ENCODE assay signal across 16 cellular contexts in genomic region chr10:77309103-77310013, GRCh38.
DNase-seq lines count a peak whose midpoint lies in the region; TF ChIP-seq lines count a peak whose summit lies in the region.
"Had no signal": no experiment of that assay in that cellular context is flagged by ENCODE, and none has a peak within 500 bp of the region (broad histone marks: within the 10 kb centered on the region; RNA-seq: fewer than 3 reads in every experiment).

No MANE protein-coding gene starts in this region.

- no peak overlapping the region for H2AFZ ChIP-seq in trophoblast cell (ENCODE audit: insufficient read depth, low read length, poor library complexity)
- H2AFZ ChIP-seq: PC-9 had no signal

- 69 to 79% methylated on average over 8 of the region's 8 CpGs for WGBS in sigmoid colon, 2 donors
- WGBS in trophoblast cell (ENCODE audit: extremely low coverage, insufficient coverage, insufficient read length) = no CpG with 5 or more reads among the region's 8 CpGs
- WGBS in adrenal gland, 4 donors = 82 to 88% (median 86%) methylated on average over 8 of the region's 8 CpGs

- no peak overlapping the region for H3K4me2 ChIP-seq in trophoblast cell (ENCODE audit: low read length)
- H3K4me2 ChIP-seq: KMS-11, PC-9 had no signal

- peak in 2 of 4 donors; percentile 28 to 59 for TF ChIP-seq EP300 in sigmoid colon (IDR thresholded peaks at IDR 0.05)

- H3K9me3 ChIP-seq in ascending aorta (no peaks in the 10 kb centered on the region), sigmoid colon (no peaks in the 10 kb centered on the region), uterus (no peaks in the 10 kb centered on the region), trophoblast cell (ENCODE audit: insufficient read depth, low read depth, low read length) (peaks cover 6% of the 10 kb centered on the region), adrenal gland (replicated peaks in 1 of 3) (no peaks in the 10 kb centered on the region)
- H3K9me3 ChIP-seq: Caco-2, SJSA1 had no signal

- H3K36me3 ChIP-seq in ascending aorta (no peaks in the 10 kb centered on the region), sigmoid colon (no peaks in the 10 kb centered on the region), uterus (no peaks in the 10 kb centered on the region), trophoblast cell (ENCODE audit: control insufficient read depth in 1 of 2, insufficient read depth in 2 of 2, low read length in 2 of 2) (no peaks in the 10 kb centered on the region), adrenal gland (replicated peaks in 1 of 2) (no peaks in the 10 kb centered on the region)
- H3K36me3 ChIP-seq: SJSA1 had no signal

- no peak for DNase-seq in ascending aorta (ENCODE audit: low spot score in 2 of 2)
- DNase-seq in head of caudate nucleus = peak in 30 of 42 donors; percentile 14 to 74 (median 34)
- no peak for DNase-seq in sigmoid colon
- peak in 1 of 2 donors; percentile 39 for DNase-seq in uterus
- no peak for DNase-seq in trophoblast cell
- no peak for DNase-seq in adrenal gland
- DNase-seq in SK-N-DZ (ENCODE audit: low spot score) = no peak
- DNase-seq: Caco-2; CD8-positive, alpha-beta T cell; MM.1S; NCI-H2029; NCI-H526 treated with DMSO at 0.1 percent for 48 hours; PC-9 had no signal

- no peak overlapping the region for H3K14ac ChIP-seq in trophoblast cell (ENCODE audit: low read length)

- no peak overlapping the region for H3K23ac ChIP-seq in trophoblast cell (ENCODE audit: low read length)

- H3K18ac ChIP-seq in trophoblast cell (ENCODE audit: low read length) = no peak overlapping the region

- H4K12ac ChIP-seq in trophoblast cell (ENCODE audit: low read depth, low read length) = no peak overlapping the region

- no peak overlapping the region for H2BK5ac ChIP-seq in trophoblast cell (ENCODE audit: low read depth, low read length, poor library complexity)

- H3K27me3 ChIP-seq in ascending aorta = no peaks in the 10 kb centered on the region
- H3K27me3 ChIP-seq in sigmoid colon = no peaks in the 10 kb centered on the region
- no peaks in the 10 kb centered on the region for H3K27me3 ChIP-seq in uterus
- no peaks in the 10 kb centered on the region for H3K27me3 ChIP-seq in trophoblast cell (ENCODE audit: insufficient read depth, low read length)
- H3K27me3 ChIP-seq in adrenal gland = no peaks in the 10 kb centered on the region
- H3K27me3 ChIP-seq: SJSA1 had no signal

- no peaks in the 10 kb centered on the region for H3K79me2 ChIP-seq in trophoblast cell (ENCODE audit: control insufficient read depth, insufficient read depth, low read length, poor library complexity)

- TF ChIP-seq CTCF in ascending aorta (IDR thresholded peaks at IDR 0.05) (no peak), sigmoid colon (IDR thresholded peaks at IDR 0.05) (no peak), uterus (IDR thresholded peaks at IDR 0.05) (no peak), adrenal gland (IDR thresholded peaks at IDR 0.05) (no peak)

- intact Hi-C loops in ascending aorta (cut with DNase I) (no loop called here), head of caudate nucleus (cut with DNase I) (no loop called here), sigmoid colon (cut with DNase I) (no loop called here), uterus (cut with DNase I; ENCODE audit: low total_unique reads) (no loop called here), adrenal gland (cut with DNase I) (no loop called here)

- no peak overlapping the region for H4K91ac ChIP-seq in trophoblast cell (ENCODE audit: low read depth, low read length)

- TF ChIP-seq POLR2A in sigmoid colon (IDR thresholded peaks at IDR 0.05) = no peak
- no peak for TF ChIP-seq POLR2A in uterus (IDR thresholded peaks at IDR 0.05)
- TF ChIP-seq POLR2A in adrenal gland (IDR thresholded peaks at IDR 0.05) = no peak

- H3K4ac ChIP-seq in trophoblast cell (ENCODE audit: low read depth, low read length) = no peak overlapping the region

- H3K4me3 ChIP-seq in ascending aorta = no peak overlapping the region
- H3K4me3 ChIP-seq in sigmoid colon = no peak overlapping the region
- no peak overlapping the region for H3K4me3 ChIP-seq in uterus
- H3K4me3 ChIP-seq in trophoblast cell (ENCODE audit: low read depth, low read length) = no peak overlapping the region
- H3K4me3 ChIP-seq in adrenal gland = no peak overlapping the region
- H3K4me3 ChIP-seq: PC-9, SJSA1 had no signal

- H4K8ac ChIP-seq in trophoblast cell (ENCODE audit: low read depth, low read length) = no peak overlapping the region

- no peak overlapping the region for H2BK120ac ChIP-seq in trophoblast cell (ENCODE audit: insufficient read depth, low read length, poor library complexity)

- H3K27ac ChIP-seq in ascending aorta = peak overlapping the region; percentile 47 to 51
- peak overlapping the region in 3 of 4 donors; percentile 62 to 75 (median 73) for H3K27ac ChIP-seq in sigmoid colon
- peak overlapping the region; percentile 54 to 57 for H3K27ac ChIP-seq in uterus
- no peak overlapping the region for H3K27ac ChIP-seq in trophoblast cell (ENCODE audit: low read depth, low read length)
- no peak overlapping the region for H3K27ac ChIP-seq in adrenal gland
- H3K27ac ChIP-seq: C4-2B, KMS-11, PC-9, SJSA1 had no signal

- H3K79me1 ChIP-seq in trophoblast cell (ENCODE audit: low read length) = no peaks in the 10 kb centered on the region

- H2AK5ac ChIP-seq in trophoblast cell (ENCODE audit: low read length) = no peak overlapping the region

- no peak overlapping the region for H2BK12ac ChIP-seq in trophoblast cell (ENCODE audit: low read length)

- H3K4me1 ChIP-seq in ascending aorta (peaks cover 8 to 23% of the 10 kb centered on the region in 2 donors), sigmoid colon (peaks cover 0 to 74% (median 65%) of the 10 kb centered on the region in 4 donors), uterus (peaks cover 0 to 3% of the 10 kb centered on the region in 2 donors), trophoblast cell (ENCODE audit: control insufficient read depth in 1 of 2, insufficient read depth in 2 of 2, low read length in 2 of 2) (peaks cover 6 to 11% of the 10 kb centered on the region in 2 experiments), adrenal gland (replicated peaks in 1 of 2) (no peaks in the 10 kb centered on the region)
- H3K4me1 ChIP-seq: Caco-2, SJSA1 had no signal

- no peak overlapping the region for H3K9ac ChIP-seq in trophoblast cell (ENCODE audit: low read length)
- H3K9ac ChIP-seq: KMS-11 had no signal

Comparison
In these comparisons a context has a peak if more than half of its experiments do, and no peak if none do; other contexts are left out.
1. DNase-seq: peak in head of caudate nucleus (30 of 42); none in ascending aorta (0 of 2), sigmoid colon (single experiment), trophoblast cell (0 of 2), adrenal gland (0 of 7) and SK-N-DZ (single experiment).
2. H3K27ac ChIP-seq: peak in ascending aorta (2 of 2), sigmoid colon (3 of 4) and uterus (2 of 2); none in trophoblast cell (single experiment) and adrenal gland (0 of 5).